Comparison of ENCODE assay signal across 17 cellular contexts in genomic region chr2:13968811-13969210, GRCh38.
"Had no signal": no experiment of that assay in that cellular context is flagged by ENCODE, and none has a peak within 500 bp of the region (broad histone marks: within the 10 kb centered on the region; RNA-seq: fewer than 3 reads in every experiment).

No MANE protein-coding gene starts in this region.

- ATAC-seq: activated CD4-positive, CD25-positive, alpha-beta regulatory T cell treated with anti-CD3 and anti-CD28 coated beads, Interleukin-2, amount 50 U/mL, for 24 hours; activated T-helper 17 cell treated with anti-CD3 and anti-CD28 coated beads, Interleukin-2, amount 50 U/mL, for 72 hours; gastrocnemius medialis; heart left ventricle; stimulated activated naive B cell treated with anti-CD40 and anti-IgM and Interleukin-4, amounts not matched to agents 10 μg/mL and 1 μg/mL and 100 μg/mL, for 72 hours had no signal

- H3K9me3 ChIP-seq: gastrocnemius medialis, right atrium auricular region, tibial nerve had no signal

- H3K9me3 Mint-ChIP-seq: activated naive CD4-positive, alpha-beta T cell treated with anti-CD3 and anti-CD28 coated beads, Interleukin-2, amount 10 ng/mL, durations not matched to agents 7 days and 5 days; nephron had no signal

- H3K4me1 Mint-ChIP-seq: activated naive CD4-positive, alpha-beta T cell treated with anti-CD3 and anti-CD28 coated beads, Interleukin-2, amount 10 ng/mL, durations not matched to agents 7 days and 5 days; activated T-helper 17 cell treated with anti-CD3 and anti-CD28 coated beads, Interleukin-2, amount 50 U/mL, for 72 hours; endodermal cell; nephron; stimulated activated naive B cell treated with anti-CD40 and anti-IgM and Interleukin-4, amounts not matched to agents 10 μg/mL and 1 μg/mL and 100 μg/mL, for 72 hours had no signal

- H3K4me3 Mint-ChIP-seq: activated naive CD4-positive, alpha-beta T cell treated with anti-CD3 and anti-CD28 coated beads, Interleukin-2, amount 10 ng/mL, durations not matched to agents 7 days and 5 days; activated T-helper 17 cell treated with anti-CD3 and anti-CD28 coated beads, Interleukin-2, amount 50 U/mL, for 72 hours; endodermal cell; nephron; stimulated activated naive B cell treated with anti-CD40 and anti-IgM and Interleukin-4, amounts not matched to agents 10 μg/mL and 1 μg/mL and 100 μg/mL, for 72 hours had no signal

- H3K4me3 ChIP-seq: cardiac muscle cell, dorsolateral prefrontal cortex, gastrocnemius medialis, heart left ventricle, right atrium auricular region, skin epidermis, tibial nerve had no signal

- DNase-seq: activated naive CD4-positive, alpha-beta T cell treated with anti-CD3 and anti-CD28 coated beads, Interleukin-2, amount 10 ng/mL, durations not matched to agents 7 days and 5 days; dorsolateral prefrontal cortex; endodermal cell; erythroblast; gastrocnemius medialis; heart left ventricle; occipital lobe; stimulated activated CD4-positive, alpha-beta T cell treated with anti-CD3 and anti-CD28 coated beads, Interleukin-15, amount 100 ng/mL, for 24 hours; stimulated activated CD4-positive, alpha-beta T cell treated with anti-CD3 and anti-CD28 coated beads, Interleukin-4, amount 100 ng/mL, for 1 hour; stimulated activated naive B cell treated with anti-CD40 and anti-IgM and Interleukin-4, amounts not matched to agents 10 μg/mL and 1 μg/mL and 100 μg/mL, for 72 hours had no signal

- H3K4me1 ChIP-seq: gastrocnemius medialis, heart left ventricle, right atrium auricular region, tibial nerve had no signal

- H3K27me3 ChIP-seq: cardiac muscle cell, dorsolateral prefrontal cortex, gastrocnemius medialis, heart left ventricle, right atrium auricular region, tibial nerve had no signal

- H3K27ac Mint-ChIP-seq: activated naive CD4-positive, alpha-beta T cell treated with anti-CD3 and anti-CD28 coated beads, Interleukin-2, amount 10 ng/mL, durations not matched to agents 7 days and 5 days; activated T-helper 17 cell treated with anti-CD3 and anti-CD28 coated beads, Interleukin-2, amount 50 U/mL, for 72 hours; endodermal cell; nephron; stimulated activated naive B cell treated with anti-CD40 and anti-IgM and Interleukin-4, amounts not matched to agents 10 μg/mL and 1 μg/mL and 100 μg/mL, for 72 hours had no signal

- H3K36me3 Mint-ChIP-seq: activated naive CD4-positive, alpha-beta T cell treated with anti-CD3 and anti-CD28 coated beads, Interleukin-2, amount 10 ng/mL, durations not matched to agents 7 days and 5 days; stimulated activated naive B cell treated with anti-CD40 and anti-IgM and Interleukin-4, amounts not matched to agents 10 μg/mL and 1 μg/mL and 100 μg/mL, for 72 hours had no signal

- H3K27ac ChIP-seq: cardiac muscle cell, dorsolateral prefrontal cortex, gastrocnemius medialis, heart left ventricle, right atrium auricular region, skin epidermis, tibial nerve had no signal

- H3K27me3 Mint-ChIP-seq: activated naive CD4-positive, alpha-beta T cell treated with anti-CD3 and anti-CD28 coated beads, Interleukin-2, amount 10 ng/mL, durations not matched to agents 7 days and 5 days; activated T-helper 17 cell treated with anti-CD3 and anti-CD28 coated beads, Interleukin-2, amount 50 U/mL, for 72 hours; stimulated activated naive B cell treated with anti-CD40 and anti-IgM and Interleukin-4, amounts not matched to agents 10 μg/mL and 1 μg/mL and 100 μg/mL, for 72 hours had no signal

- H3K36me3 ChIP-seq: cardiac muscle cell, gastrocnemius medialis, heart left ventricle, right atrium auricular region, tibial nerve had no signal
